In genomic region chr2:55107428-55107827, GRCh38 we compare ENCODE assay signal across 15 cellular contexts. TPM values are rescaled to one million over a fixed set of nuclear protein-coding genes. Genes with fewer than 3 reads are reported as not detected.
DNase-seq lines count a peak whose midpoint lies in the region; ATAC-seq and TF ChIP-seq lines count a peak whose summit lies in the region.
"Had no signal": no experiment of that assay in that cellular context is flagged by ENCODE, and none has a peak within 500 bp of the region (broad histone marks: within the 10 kb centered on the region; RNA-seq: fewer than 3 reads in every experiment).

No MANE protein-coding gene starts in this region.

- H2BK120ac ChIP-seq in neuronal stem cell (ENCODE audit: low read depth, low read length): no peak overlapping the region

- H3K36me3 ChIP-seq in neuronal stem cell (replicated peaks in 1 of 2; ENCODE audit: control insufficient read depth in 2 of 2, insufficient read depth in 2 of 2, low read length in 2 of 2): no peaks in the 10 kb centered on the region
- H3K36me3 ChIP-seq: pancreas had no signal

- no peak overlapping the region for H3K4me2 ChIP-seq in neuronal stem cell (ENCODE audit: insufficient read depth, low read length, poor library complexity, severe bottlenecking)

- ATAC-seq in HG02571 (IDR thresholded peaks at IDR 0.05; ENCODE audit: unreplicated experiment): no peak
- no peak for ATAC-seq in GM18502 (IDR thresholded peaks at IDR 0.05; ENCODE audit: poor library complexity, unreplicated experiment)
- ATAC-seq in GM19324 (IDR thresholded peaks at IDR 0.05; ENCODE audit: low FRiP score, unreplicated experiment): no peak
- ATAC-seq: pancreas, T-cell had no signal

- no peak overlapping the region for H3K9ac ChIP-seq in neuronal stem cell (ENCODE audit: low read depth, low read length, poor library complexity)

- no peak for TF ChIP-seq CTCF in AG04450 (IDR thresholded peaks at IDR 0.05; ENCODE audit: low read depth, low read length)

- H3K27ac ChIP-seq in AG04450 (ENCODE audit: low read depth, low read length) (peak overlapping the region; percentile 84), cingulate gyrus (ENCODE audit: low read depth, low read length) (peak overlapping the region; percentile 56), neuronal stem cell (replicated peaks; ENCODE audit: low read length) (no peak overlapping the region)
- H3K27ac ChIP-seq: pancreas had no signal

- no peak overlapping the region for H4K91ac ChIP-seq in neuronal stem cell (ENCODE audit: low read depth, low read length, poor library complexity)

- H2BK12ac ChIP-seq in neuronal stem cell (ENCODE audit: low read length): no peak overlapping the region

- no peak overlapping the region for H3K14ac ChIP-seq in neuronal stem cell (ENCODE audit: low read length)

- no peak for DNase-seq in AG04450 (ENCODE audit: low read depth, low spot score)
- peak; percentile 64 for DNase-seq in NCI-H226
- DNase-seq in neuronal stem cell (ENCODE audit: low spot score): no peak
- no peak for DNase-seq in hypothalamus (lab: John Stamatoyannopoulos, UW)
- DNase-seq: activated CD4-positive, alpha-beta T cell treated with anti-CD3 and anti-CD28 coated beads for 4 hours; activated T-cell treated with anti-CD3 and anti-CD28 coated beads, Interleukin-2, amount 50 U/mL, for 48 hours; Kasumi-1; NCI-H2107; pancreas; stimulated activated CD8-positive, alpha-beta memory T cell treated with anti-CD3 and anti-CD28 coated beads, Interleukin-4, amount 100 ng/mL, for 48 hours; T-cell had no signal

- H4K8ac ChIP-seq in neuronal stem cell (ENCODE audit: low read depth, low read length): no peak overlapping the region

- H3K79me1 ChIP-seq in neuronal stem cell (ENCODE audit: low read depth, low read length): no peaks in the 10 kb centered on the region

- no peak overlapping the region for H2BK5ac ChIP-seq in neuronal stem cell (ENCODE audit: low read length)

- peak overlapping the region; percentile 72 for H2AFZ ChIP-seq in neuronal stem cell (ENCODE audit: low read length)

- no peak overlapping the region for H3K23ac ChIP-seq in neuronal stem cell (ENCODE audit: low read depth, low read length, poor library complexity)

- CTCF ChIA-PET in AG04450 (lab: Charles Lee): interaction anchor here (0.7 to 2.0 kb wide), 4 partner anchors 10 to 61 kb away, joined by 3 to 6 read pairs (median 4); no protein-coding TSS in a partner anchor

- no peak overlapping the region for H2AK5ac ChIP-seq in neuronal stem cell (ENCODE audit: low read depth, low read length)

- H3K18ac ChIP-seq in neuronal stem cell (ENCODE audit: low read length): no peak overlapping the region

- no peak overlapping the region for H2BK15ac ChIP-seq in neuronal stem cell (ENCODE audit: low read length)

- H3K4me3 ChIP-seq in AG04450 (ENCODE audit: low read depth, low read length): no peak overlapping the region
- no peak overlapping the region for H3K4me3 ChIP-seq in neuronal stem cell (ENCODE audit: low read length in 2 of 2)
- H3K4me3 ChIP-seq: pancreas had no signal

- H3K4me1 ChIP-seq in neuronal stem cell (ENCODE audit: control insufficient read depth in 2 of 2, insufficient read depth in 1 of 2, low read depth in 1 of 2, low read length in 2 of 2): peaks cover 8 to 26% of the 10 kb centered on the region in 2 donors

- H3K9me3 ChIP-seq in AG04450 (ENCODE audit: control insufficient read depth, insufficient read depth, low read length) (no peaks in the 10 kb centered on the region), neuronal stem cell (replicated peaks in 1 of 2; ENCODE audit: control insufficient read depth in 2 of 2, insufficient read depth in 1 of 2, low read depth in 1 of 2, low read length in 2 of 2) (no peaks in the 10 kb centered on the region)
- H3K9me3 ChIP-seq: pancreas had no signal

- H3K4ac ChIP-seq in neuronal stem cell (ENCODE audit: low read length): no peak overlapping the region

- H3K27me3 ChIP-seq in AG04450 (ENCODE audit: control insufficient read depth, insufficient read depth, low read length): no peaks in the 10 kb centered on the region
- H3K27me3 ChIP-seq in neuronal stem cell (ENCODE audit: control insufficient read depth in 3 of 3, insufficient read depth in 3 of 3, low read depth in 1 of 3, low read length in 3 of 3): no peaks in the 10 kb centered on the region
- H3K27me3 ChIP-seq: pancreas had no signal

- POLR2A ChIA-PET in AG04450 (lab: Yijun Ruan, JAX): interaction anchor here (0.6 to 3.2 kb wide), 5 partner anchors 13 to 528 kb away, joined by 3 to 13 read pairs (median 5); partner anchors contain the start of gene RTN4

RNA-seq across cellular contexts. Expression of gene RTN4, which starts 57.2 kb away (rescaled TPM):
- polyA plus RNA-seq in AG04450 (2011; rRNA removed): 652 and 668 TPM in 2 replicates
- polyA minus RNA-seq in AG04450 (2011; rRNA and poly(A)+ RNA removed): 292 and 462 TPM in 2 replicates
- 173 TPM for polyA plus RNA-seq in neuronal stem cell (2013, experiment 1 of 2)
- polyA plus RNA-seq in neuronal stem cell (2013, experiment 2 of 2): 179 TPM
